Comparison of ENCODE assay signal across 12 cellular contexts in the genomic region with DNA sequence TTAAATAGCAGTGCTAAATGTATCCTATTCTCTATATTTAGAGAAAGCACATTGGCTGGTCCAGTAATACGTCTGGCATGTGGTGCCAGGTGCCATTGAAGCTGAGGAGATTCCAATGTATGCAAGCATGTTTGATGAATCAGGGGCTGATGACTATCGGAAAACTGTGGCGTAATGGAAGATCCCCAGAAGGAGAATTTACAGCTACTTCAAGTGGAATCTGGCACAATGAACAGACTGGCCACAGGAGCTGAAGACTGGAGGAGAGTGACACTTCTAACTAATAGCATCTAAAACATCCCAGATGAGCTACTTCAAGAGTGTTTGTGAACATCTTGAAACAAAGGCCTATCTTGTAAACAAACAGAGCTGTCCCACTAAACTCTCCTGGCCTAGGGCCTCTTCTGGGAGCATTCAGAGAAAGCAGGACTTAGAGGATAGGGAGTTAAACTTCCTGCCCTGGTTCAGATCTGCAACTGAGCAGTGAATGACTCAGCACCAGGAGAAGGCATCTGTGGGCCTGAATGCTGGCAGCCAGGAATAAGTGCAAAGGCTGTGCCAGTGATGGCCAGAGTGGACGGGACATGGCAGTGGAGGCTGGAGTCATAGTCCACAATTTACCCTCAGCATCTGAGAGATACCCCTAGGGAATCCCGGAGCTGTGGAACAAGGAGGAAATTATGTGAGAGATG. TPM values are rescaled to one million over a fixed set of nuclear protein-coding genes. Genes with fewer than 3 reads are reported as not detected.
DNase-seq lines count a peak whose midpoint lies in the region; ATAC-seq, FAIRE-seq and TF ChIP-seq lines count a peak whose summit lies in the region.
"Had no signal": no experiment of that assay in that cellular context is flagged by ENCODE, and none has a peak within 500 bp of the region (broad histone marks: within the 10 kb centered on the region; RNA-seq: fewer than 3 reads in every experiment).

No MANE protein-coding gene starts in this region.

- H3K4me3 Mint-ChIP-seq in astrocyte (ENCODE audit: unreplicated experiment), result peak overlapping the region; percentile 60
- no peak overlapping the region for H3K4me3 Mint-ChIP-seq in stimulated activated memory B cell treated with anti-CD40 and anti-IgM and Interleukin-4, amounts not matched to agents 10 μg/mL and 1 μg/mL and 100 μg/mL, for 72 hours
- H3K4me3 Mint-ChIP-seq: activated CD8-positive, alpha-beta T cell treated with anti-CD3 and anti-CD28 coated beads, Interleukin-2, amount 10 ng/mL, durations not matched to agents 7 days and 5 days had no signal

- peaks cover 11% of the 10 kb centered on the region for H3K9me3 Mint-ChIP-seq in astrocyte (ENCODE audit: unreplicated experiment)
- H3K9me3 Mint-ChIP-seq in stimulated activated memory B cell treated with anti-CD40 and anti-IgM and Interleukin-4, amounts not matched to agents 10 μg/mL and 1 μg/mL and 100 μg/mL, for 72 hours, result peaks cover 4% of the 10 kb centered on the region

- H3K4me3 ChIP-seq in AG04450 (ENCODE audit: low read depth, low read length), result no peak overlapping the region
- no peak overlapping the region for H3K4me3 ChIP-seq in astrocyte (ENCODE audit: insufficient read depth, low read depth, low read length)
- H3K4me3 ChIP-seq in WERI-Rb-1 (ENCODE audit: low read depth, low read length), result no peak overlapping the region
- no peak overlapping the region for H3K4me3 ChIP-seq in gastroesophageal sphincter

- no peak for TF ChIP-seq CTCF in AG04450 (IDR thresholded peaks at IDR 0.05; ENCODE audit: low read depth, low read length)
- no peak for TF ChIP-seq CTCF in astrocyte (IDR thresholded peaks at IDR 0.05; ENCODE audit: insufficient read depth, low read depth, low read length)
- TF ChIP-seq CTCF in WERI-Rb-1 (IDR thresholded peaks at IDR 0.05; ENCODE audit: low read depth, low read length), result no peak
- no peak for TF ChIP-seq CTCF in gastroesophageal sphincter (IDR thresholded peaks at IDR 0.05)

- peak overlapping the region; percentile 98 for H3K27ac ChIP-seq in AG04450 (ENCODE audit: low read depth, low read length)
- H3K27ac ChIP-seq in astrocyte (ENCODE audit: low read depth, low read length), result peak overlapping the region; percentile 91
- no peak overlapping the region for H3K27ac ChIP-seq in WERI-Rb-1
- H3K27ac ChIP-seq in gastroesophageal sphincter, result no peak overlapping the region

- H3K27ac Mint-ChIP-seq in astrocyte (ENCODE audit: unreplicated experiment), result peak overlapping the region; percentile 99
- no peak overlapping the region for H3K27ac Mint-ChIP-seq in stimulated activated memory B cell treated with anti-CD40 and anti-IgM and Interleukin-4, amounts not matched to agents 10 μg/mL and 1 μg/mL and 100 μg/mL, for 72 hours
- H3K27ac Mint-ChIP-seq: activated CD8-positive, alpha-beta T cell treated with anti-CD3 and anti-CD28 coated beads, Interleukin-2, amount 10 ng/mL, durations not matched to agents 7 days and 5 days had no signal

- no peaks in the 10 kb centered on the region for H3K79me2 ChIP-seq in astrocyte (ENCODE audit: insufficient read depth, low read length)

- DNase-seq in AG04450 (ENCODE audit: low read depth, low spot score) (peak; percentile 97), HPDE6-E6E7 (ENCODE audit: extremely low spot score) (peak; percentile 35), astrocyte (ENCODE audit: low read depth) (peak; percentile 98), islet precursor cell (peak; percentile 96), WERI-Rb-1 (no peak), NOMO-1 (lab: John Stamatoyannopoulos, UW; ENCODE audit: unreplicated experiment in 2 of 2) (no peak)
- DNase-seq: activated CD8-positive, alpha-beta T cell treated with anti-CD3 and anti-CD28 coated beads, Interleukin-2, amount 10 ng/mL, durations not matched to agents 7 days and 5 days; COR-L47; NCI-H187; nucleus accumbens had no signal

- no peaks in the 10 kb centered on the region for H3K9me3 ChIP-seq in AG04450 (ENCODE audit: control insufficient read depth, insufficient read depth, low read length)
- no peaks in the 10 kb centered on the region for H3K9me3 ChIP-seq in astrocyte (ENCODE audit: insufficient read depth, low read depth, low read length)
- H3K9me3 ChIP-seq in WERI-Rb-1 (ENCODE audit: severe bottlenecking), result peaks cover 2% of the 10 kb centered on the region
- H3K9me3 ChIP-seq in gastroesophageal sphincter, result no peaks in the 10 kb centered on the region

- no peaks in the 10 kb centered on the region for H3K27me3 Mint-ChIP-seq in astrocyte (ENCODE audit: low read depth, unreplicated experiment)
- H3K27me3 Mint-ChIP-seq in stimulated activated memory B cell treated with anti-CD40 and anti-IgM and Interleukin-4, amounts not matched to agents 10 μg/mL and 1 μg/mL and 100 μg/mL, for 72 hours, result peaks cover 52% of the 10 kb centered on the region

- POLR2A ChIA-PET in AG04450 (lab: Yijun Ruan, JAX), result interaction anchor here (0.8 to 1.0 kb wide), 2 partner anchors 15 to 27 kb away, joined by 4 read pairs; no protein-coding TSS in a partner anchor

- H2AFZ ChIP-seq in astrocyte (ENCODE audit: low read depth, low read length), result peak overlapping the region; percentile 31

- ATAC-seq in stimulated activated memory B cell treated with anti-CD40 and anti-IgM and Interleukin-4, amounts not matched to agents 10 μg/mL and 1 μg/mL and 100 μg/mL, for 72 hours, result no peak
- ATAC-seq in gastroesophageal sphincter, result no peak
- ATAC-seq: activated CD8-positive, alpha-beta T cell treated with anti-CD3 and anti-CD28 coated beads, Interleukin-2, amount 10 ng/mL, durations not matched to agents 7 days and 5 days had no signal

- H3K27me3 ChIP-seq in AG04450 (ENCODE audit: control insufficient read depth, insufficient read depth, low read length), result no peaks in the 10 kb centered on the region
- no peaks in the 10 kb centered on the region for H3K27me3 ChIP-seq in astrocyte (ENCODE audit: insufficient read depth, low read length)
- H3K27me3 ChIP-seq in WERI-Rb-1 (ENCODE audit: insufficient read depth, low read depth, severe bottlenecking), result no peaks in the 10 kb centered on the region
- H3K27me3 ChIP-seq in gastroesophageal sphincter, result no peaks in the 10 kb centered on the region

- H3K36me3 Mint-ChIP-seq in astrocyte (ENCODE audit: low read depth, unreplicated experiment), result no peaks in the 10 kb centered on the region
- H3K36me3 Mint-ChIP-seq in stimulated activated memory B cell treated with anti-CD40 and anti-IgM and Interleukin-4, amounts not matched to agents 10 μg/mL and 1 μg/mL and 100 μg/mL, for 72 hours, result no peaks in the 10 kb centered on the region

- H3K4me1 ChIP-seq in astrocyte (ENCODE audit: insufficient read depth, low read length) (peaks cover 4% of the 10 kb centered on the region), gastroesophageal sphincter (no peaks in the 10 kb centered on the region)

- CTCF ChIA-PET in AG04450 (lab: Charles Lee), result no interaction called here

- peak; percentile 85 for FAIRE-seq in astrocyte (lab: Jason Lieb, UNC)

- no peaks in the 10 kb centered on the region for H4K20me1 ChIP-seq in astrocyte (ENCODE audit: insufficient read depth, low read length)

- TF ChIP-seq EP300 in gastroesophageal sphincter (IDR thresholded peaks at IDR 0.05), result no peak

- peaks cover 36% of the 10 kb centered on the region for H3K4me1 Mint-ChIP-seq in astrocyte (ENCODE audit: low read depth, unreplicated experiment)
- H3K4me1 Mint-ChIP-seq in stimulated activated memory B cell treated with anti-CD40 and anti-IgM and Interleukin-4, amounts not matched to agents 10 μg/mL and 1 μg/mL and 100 μg/mL, for 72 hours, result no peaks in the 10 kb centered on the region

- H3K9ac ChIP-seq in astrocyte (ENCODE audit: low read length), result peak overlapping the region; percentile 71

- H3K4me2 ChIP-seq in astrocyte (ENCODE audit: low read length), result peak overlapping the region; percentile 48

- H3K36me3 ChIP-seq in astrocyte (ENCODE audit: insufficient read depth, low read length) (no peaks in the 10 kb centered on the region), WERI-Rb-1 (no peaks in the 10 kb centered on the region), gastroesophageal sphincter (no peaks in the 10 kb centered on the region)

- no peak for TF ChIP-seq POLR2A in gastroesophageal sphincter (IDR thresholded peaks at IDR 0.05)

- 78 to 88% methylated on average over 3 to 4 of the region's 5 CpGs for WGBS in gastroesophageal sphincter (ENCODE audit: low coverage in 1 of 2), 2 donors

RNA-seq across cellular contexts. Expression of gene ACTC1, which starts 15.3 kb away (rescaled TPM):
- 0.46 and 0.48 TPM in 2 replicates for polyA plus RNA-seq in AG04450 (2011; rRNA removed)
- 0.51 and 0.74 TPM in 2 replicates for polyA minus RNA-seq in AG04450 (2011; rRNA and poly(A)+ RNA removed)
- total RNA-seq in astrocyte (860 and 942 TPM in 2 replicates), gastroesophageal sphincter (10 to 100 TPM in 1 of 4 donors, 1 to 10 TPM in 3; 6.6 to 24.2 (median 8.9) TPM)
- total RNA-seq: activated CD8-positive, alpha-beta T cell treated with anti-CD3 and anti-CD28 coated beads, Interleukin-2, amount 10 ng/mL, durations not matched to agents 7 days and 5 days had no signal

RNA-seq across cellular contexts. Expression of gene GJD2, which starts 55.8 kb away (rescaled TPM):
- not detected in 2 replicates for polyA plus RNA-seq in AG04450 (2011; rRNA removed)
- not detected in 2 replicates for polyA minus RNA-seq in AG04450 (2011; rRNA and poly(A)+ RNA removed)
- 0.48 and 1.00 TPM in 2 replicates for total RNA-seq in astrocyte
- not detected for total RNA-seq in gastroesophageal sphincter
- total RNA-seq: activated CD8-positive, alpha-beta T cell treated with anti-CD3 and anti-CD28 coated beads, Interleukin-2, amount 10 ng/mL, durations not matched to agents 7 days and 5 days had no signal

Comparison
In these comparisons a context has a peak if more than half of its experiments do, and no peak if none do; other contexts are left out.
1. DNase-seq: peak in AG04450 (single experiment), HPDE6-E6E7 (single experiment), astrocyte (single experiment) and islet precursor cell (single experiment); none in WERI-Rb-1 (single experiment) and NOMO-1 (0 of 2).
2. H3K27ac ChIP-seq: peak in AG04450 (single experiment) and astrocyte (single experiment); none in WERI-Rb-1 (single experiment) and gastroesophageal sphincter (0 of 4).
3. RNA of gene ACTC1, which starts 15.3 kb away (total RNA-seq): 860 to 942 TPM in astrocyte; 6.6 to 24.2 TPM in gastroesophageal sphincter; every median in the first group is over 10 times any median in the second.